ENCODE assay signal across 11 cellular contexts in the genomic region with DNA sequence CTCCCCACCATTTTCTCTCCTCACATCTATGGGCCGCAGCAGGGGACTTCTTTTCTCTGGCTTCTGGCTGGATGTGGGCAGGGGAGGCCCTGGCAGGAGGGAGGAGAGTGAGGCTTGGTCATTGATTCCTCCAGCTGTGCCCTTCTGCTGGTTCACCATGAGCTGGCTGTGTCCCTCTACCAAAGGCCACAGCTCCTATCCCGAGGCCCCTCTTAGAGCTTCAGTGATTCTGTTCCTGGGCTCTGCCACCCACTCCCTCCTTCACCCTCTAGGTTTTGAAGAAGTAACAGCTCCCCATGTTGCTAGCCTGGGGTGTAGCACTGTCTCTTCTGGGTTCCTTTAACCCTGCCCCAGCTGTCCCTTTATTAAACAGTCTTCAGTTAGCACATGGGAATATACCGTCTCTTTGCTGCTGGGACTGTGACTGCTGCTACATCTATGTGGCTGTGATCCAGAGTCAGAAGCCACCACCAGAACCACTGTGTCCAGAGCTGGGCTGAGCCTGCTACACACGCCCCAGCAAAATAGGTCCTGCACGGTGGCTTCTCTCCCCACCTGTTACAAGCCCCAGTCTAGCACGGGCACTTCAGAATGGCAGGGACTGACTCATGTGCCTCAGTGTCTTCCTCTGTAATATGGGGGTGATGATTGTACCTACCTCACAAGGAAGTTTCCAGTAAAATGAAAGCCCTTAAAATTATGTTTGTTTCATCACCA. TPM values are rescaled to one million over a fixed set of nuclear protein-coding genes. Genes with fewer than 3 reads are reported as not detected.
DNase-seq lines count a peak whose midpoint lies in the region; ATAC-seq and TF ChIP-seq lines count a peak whose summit lies in the region.
"Had no signal": no experiment of that assay in that cellular context is flagged by ENCODE, and none has a peak within 500 bp of the region (broad histone marks: within the 10 kb centered on the region; RNA-seq: fewer than 3 reads in every experiment).

No MANE protein-coding gene starts in this region.

- TF ChIP-seq CTCF in neutrophil (IDR thresholded peaks at IDR 0.05), result no peak

- no peak for DNase-seq in activated CD4-positive, alpha-beta T cell treated with anti-CD3 and anti-CD28 coated beads, Interleukin-2, amount 10 ng/mL, durations not matched to agents 7 days and 5 days
- no peak for DNase-seq in activated CD4-positive, alpha-beta T cell treated with anti-CD3 and anti-CD28 coated beads for 1 hour
- DNase-seq in MV-4-11 (lab: John Stamatoyannopoulos, UW) (peak; percentile 58), glomerular visceral epithelial cell (ENCODE audit: extremely low spot score) (no peak)
- DNase-seq: NCI-H2081 treated with DMSO at 0.1 percent for 48 hours, uterus had no signal

- CTCF ChIA-PET in activated CD4-positive, alpha-beta T cell treated with anti-CD3 and anti-CD28 coated beads, Interleukin-2, amount 10 ng/mL, durations not matched to agents 7 days and 5 days (lab: Charles Lee), result interaction anchor here (0.9 kb wide), 1 partner anchor 43 kb away, joined by 3 read pairs; no protein-coding TSS in a partner anchor

- H3K27ac Mint-ChIP-seq in activated CD4-positive, alpha-beta T cell treated with anti-CD3 and anti-CD28 coated beads, Interleukin-2, amount 10 ng/mL, durations not matched to agents 7 days and 5 days, result peak overlapping the region; percentile 98
- peak overlapping the region; percentile 92 for H3K27ac Mint-ChIP-seq in activated naive CD8-positive, alpha-beta T cell

- H3K4me1 ChIP-seq in neutrophil (ENCODE audit: control insufficient read depth in 1 of 2, insufficient read depth in 1 of 2, low read depth in 1 of 2, low read length in 1 of 2), result peaks cover 61 to 62% of the 10 kb centered on the region in 2 experiments

- H3K36me3 ChIP-seq in neutrophil, result peaks cover 20% of the 10 kb centered on the region
- H3K36me3 ChIP-seq: uterus had no signal

- H3K27ac ChIP-seq in neutrophil, result peak overlapping the region; percentile 98
- H3K27ac ChIP-seq: KMS-11, uterus had no signal

- ATAC-seq in HG02798 (IDR thresholded peaks at IDR 0.05; ENCODE audit: poor library complexity, unreplicated experiment) (no peak), GM21786 (IDR thresholded peaks at IDR 0.05; ENCODE audit: unreplicated experiment) (no peak)

- peaks cover 33% of the 10 kb centered on the region for H3K4me1 Mint-ChIP-seq in activated CD4-positive, alpha-beta T cell treated with anti-CD3 and anti-CD28 coated beads, Interleukin-2, amount 10 ng/mL, durations not matched to agents 7 days and 5 days
- H3K4me1 Mint-ChIP-seq in activated naive CD8-positive, alpha-beta T cell (ENCODE audit: low read depth), result peaks cover 29% of the 10 kb centered on the region

- no peaks in the 10 kb centered on the region for H3K9me3 ChIP-seq in neutrophil
- H3K9me3 ChIP-seq: uterus had no signal

- H3K4me3 Mint-ChIP-seq in activated CD4-positive, alpha-beta T cell treated with anti-CD3 and anti-CD28 coated beads, Interleukin-2, amount 10 ng/mL, durations not matched to agents 7 days and 5 days, result peak overlapping the region; percentile 95
- peak overlapping the region; percentile 90 for H3K4me3 Mint-ChIP-seq in activated naive CD8-positive, alpha-beta T cell

- H3K36me3 Mint-ChIP-seq in activated CD4-positive, alpha-beta T cell treated with anti-CD3 and anti-CD28 coated beads, Interleukin-2, amount 10 ng/mL, durations not matched to agents 7 days and 5 days (ENCODE audit: low read depth), result peaks cover 19% of the 10 kb centered on the region
- H3K36me3 Mint-ChIP-seq in activated naive CD8-positive, alpha-beta T cell, result peaks cover 2% of the 10 kb centered on the region

- no peaks in the 10 kb centered on the region for H3K9me3 Mint-ChIP-seq in activated CD4-positive, alpha-beta T cell treated with anti-CD3 and anti-CD28 coated beads, Interleukin-2, amount 10 ng/mL, durations not matched to agents 7 days and 5 days
- H3K9me3 Mint-ChIP-seq in activated naive CD8-positive, alpha-beta T cell (ENCODE audit: low read depth), result no peaks in the 10 kb centered on the region

- peaks cover 13% of the 10 kb centered on the region for H3K27me3 Mint-ChIP-seq in activated CD4-positive, alpha-beta T cell treated with anti-CD3 and anti-CD28 coated beads, Interleukin-2, amount 10 ng/mL, durations not matched to agents 7 days and 5 days
- H3K27me3 Mint-ChIP-seq in activated naive CD8-positive, alpha-beta T cell, result no peaks in the 10 kb centered on the region

- no peak overlapping the region for H3K4me3 ChIP-seq in neutrophil (ENCODE audit: low read depth in 1 of 2, low read length in 1 of 2)
- H3K4me3 ChIP-seq: uterus had no signal

- POLR2A ChIA-PET in activated CD4-positive, alpha-beta T cell treated with anti-CD3 and anti-CD28 coated beads, Interleukin-2, amount 10 ng/mL, durations not matched to agents 7 days and 5 days (lab: Charles Lee), result no interaction called here

- no peaks in the 10 kb centered on the region for H3K27me3 ChIP-seq in neutrophil
- H3K27me3 ChIP-seq: uterus had no signal

RNA-seq across cellular contexts. Expression of gene PARVG, which starts 0.6 kb away (rescaled TPM):
- total RNA-seq in activated CD4-positive, alpha-beta T cell treated with anti-CD3 and anti-CD28 coated beads, Interleukin-2, amount 10 ng/mL, durations not matched to agents 7 days and 5 days, result 100 to 1,000 TPM; 146 to 158 TPM
